Comparison of ENCODE assay signal across 18 cellular contexts in the genomic region with DNA sequence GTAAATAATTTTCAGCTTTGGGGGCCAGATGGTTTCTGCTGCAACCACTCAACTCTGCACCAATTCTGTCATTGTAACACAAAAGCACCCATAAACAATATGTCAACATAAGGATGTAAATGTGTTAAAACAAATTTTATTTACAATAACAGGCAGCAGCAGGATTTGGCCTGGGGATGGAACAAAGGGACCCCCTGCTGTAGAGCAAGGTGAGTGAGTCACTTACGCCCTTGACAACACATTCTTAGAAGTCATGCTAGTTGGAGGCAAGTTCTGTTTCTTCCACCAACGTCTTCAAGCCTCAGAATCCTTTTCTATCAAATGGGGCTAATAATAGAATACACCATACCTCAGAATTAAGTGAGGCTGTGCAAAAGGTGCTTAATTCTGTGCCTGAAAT.
DNase-seq lines count a peak whose midpoint lies in the region; ATAC-seq and TF ChIP-seq lines count a peak whose summit lies in the region.
"Had no signal": no experiment of that assay in that cellular context is flagged by ENCODE, and none has a peak within 500 bp of the region (broad histone marks: within the 10 kb centered on the region; RNA-seq: fewer than 3 reads in every experiment).

No MANE protein-coding gene starts in this region.

- no peaks in the 10 kb centered on the region for H3K27me3 Mint-ChIP-seq in osteocyte (ENCODE audit: unreplicated experiment)
- H3K27me3 Mint-ChIP-seq: CD4-positive, CD25-positive, alpha-beta regulatory T cell had no signal

- H3K4me3 Mint-ChIP-seq in osteocyte (ENCODE audit: unreplicated experiment), result no peak overlapping the region
- H3K4me3 Mint-ChIP-seq: CD4-positive, CD25-positive, alpha-beta regulatory T cell had no signal

- H3K36me3 Mint-ChIP-seq in osteocyte (ENCODE audit: unreplicated experiment), result peaks cover 6% of the 10 kb centered on the region
- H3K36me3 Mint-ChIP-seq: CD4-positive, CD25-positive, alpha-beta regulatory T cell had no signal

- DNase-seq in NCI-H345 (lab: John Stamatoyannopoulos, UW) (peak; percentile 57), NCI-H345 treated with DMSO at 0.1 percent for 48 hours (lab: John Stamatoyannopoulos, UW; ENCODE audit: unreplicated experiment) (no peak), NCI-H69 (lab: John Stamatoyannopoulos, UW) (peak; percentile 81), iPS DF 19.7 (ENCODE audit: low read depth, low spot score) (peak; percentile 47), NCI-H1105 (lab: John Stamatoyannopoulos, UW) (no peak), osteocyte (ENCODE audit: extremely low spot score, unreplicated experiment) (no peak)
- DNase-seq: CD4-positive, CD25-positive, alpha-beta regulatory T cell; H7; IMR-90; KG1; MG63; NCI-H1436 treated with DMSO at 0.1 percent for 48 hours; NCI-H187 treated with DMSO at 0.1 percent for 48 hours; NCI-H2107; NCI-H226; NCI-H524; SHP77 treated with DMSO at 0.1 percent for 48 hours had no signal

- peaks cover 11% of the 10 kb centered on the region for H3K9me3 Mint-ChIP-seq in osteocyte (ENCODE audit: unreplicated experiment)

- H3K27ac Mint-ChIP-seq in osteocyte (ENCODE audit: unreplicated experiment), result no peak overlapping the region
- H3K27ac Mint-ChIP-seq: CD4-positive, CD25-positive, alpha-beta regulatory T cell had no signal

- ATAC-seq in HG03521 (IDR thresholded peaks at IDR 0.05; ENCODE audit: unreplicated experiment), result no peak

- no peak for TF ChIP-seq CTCF in osteocyte (IDR thresholded peaks at IDR 0.05)

- peaks cover 39% of the 10 kb centered on the region for H3K4me1 Mint-ChIP-seq in osteocyte (ENCODE audit: unreplicated experiment)
- H3K4me1 Mint-ChIP-seq: CD4-positive, CD25-positive, alpha-beta regulatory T cell had no signal

Comparison
In these comparisons a context has a peak if more than half of its experiments do, and no peak if none do; other contexts are left out.
1. DNase-seq: peak in NCI-H345 (single experiment), NCI-H69 (single experiment) and iPS DF 19.7 (single experiment); none in NCI-H345 treated with DMSO at 0.1 percent for 48 hours (single experiment), NCI-H1105 (single experiment) and osteocyte (single experiment).